In genomic region chr3:105359098-105359762, GRCh38 we compare ENCODE assay signal across 12 cellular contexts. TPM values are rescaled to one million over a fixed set of nuclear protein-coding genes. Genes with fewer than 3 reads are reported as not detected.
DNase-seq lines count a peak whose midpoint lies in the region; ATAC-seq and TF ChIP-seq lines count a peak whose summit lies in the region.
"Had no signal": no experiment of that assay in that cellular context is flagged by ENCODE, and none has a peak within 500 bp of the region (broad histone marks: within the 10 kb centered on the region; RNA-seq: fewer than 3 reads in every experiment).

No MANE protein-coding gene starts in this region.

- no peaks in the 10 kb centered on the region for H3K27me3 ChIP-seq in adipocyte (replicated peaks; ENCODE audit: control insufficient read depth, insufficient read depth, low read length)

- H3K9me3 Mint-ChIP-seq in nephron, result no peaks in the 10 kb centered on the region
- H3K9me3 Mint-ChIP-seq: neural crest cell had no signal

- peaks cover 23% of the 10 kb centered on the region for H3K4me1 Mint-ChIP-seq in nephron

- no peaks in the 10 kb centered on the region for H3K36me3 ChIP-seq in adipocyte (ENCODE audit: control insufficient read depth, insufficient read depth, low read length, severe bottlenecking)
- no peaks in the 10 kb centered on the region for H3K36me3 ChIP-seq in mucosa of descending colon (ENCODE audit: low read depth)

- no peak overlapping the region for H3K4me3 Mint-ChIP-seq in nephron
- H3K4me3 Mint-ChIP-seq: neural crest cell had no signal

- intact Hi-C loops in mucosa of descending colon (cut with DNase I, micrococcal nuclease), result no loop called here

- H3K9me3 ChIP-seq in adipocyte (ENCODE audit: control insufficient read depth, low read length), result no peaks in the 10 kb centered on the region
- H3K9me3 ChIP-seq in mucosa of descending colon, result no peaks in the 10 kb centered on the region

- peaks cover 44% of the 10 kb centered on the region for H3K4me1 ChIP-seq in adipocyte (ENCODE audit: control insufficient read depth, insufficient read depth, low read length)
- H3K4me1 ChIP-seq in mucosa of descending colon (ENCODE audit: low read depth), result no peaks in the 10 kb centered on the region

- no peaks in the 10 kb centered on the region for H3K36me3 Mint-ChIP-seq in nephron (ENCODE audit: low read depth)

- no peaks in the 10 kb centered on the region for H3K27me3 Mint-ChIP-seq in nephron (ENCODE audit: low read depth)

- peak overlapping the region; percentile 51 for H3K9ac ChIP-seq in adipocyte (ENCODE audit: low read length)

- DNase-seq in ELR (ENCODE audit: low read depth) (peak; percentile 80), adipocyte (ENCODE audit: low read depth) (peak; percentile 69), mucosa of descending colon (no peak), NCI-H1105 treated with DMSO at 0.1 percent for 48 hours (lab: John Stamatoyannopoulos, UW) (no peak), DMS114 treated with DMSO at 0.1 percent for 48 hours (lab: John Stamatoyannopoulos, UW; ENCODE audit: unreplicated experiment) (no peak)
- DNase-seq: activated T-cell treated with anti-CD3 and anti-CD28 coated beads, Interleukin-2, amount 50 U/mL, for 1 hour; stimulated activated CD4-positive, alpha-beta T cell treated with anti-CD3 and anti-CD28 coated beads, Interleukin-2, amount 100 ng/mL, for 48 hours; T-helper 9 cell had no signal

- TF ChIP-seq CTCF in nephron (IDR thresholded peaks at IDR 0.05; ENCODE audit: unreplicated experiment in 3 of 3) (no peak), mucosa of descending colon (IDR thresholded peaks at IDR 0.05) (no peak)

- ATAC-seq in HG03039 (IDR thresholded peaks at IDR 0.05; ENCODE audit: unreplicated experiment) (peak; percentile 50), HG03135 (IDR thresholded peaks at IDR 0.05; ENCODE audit: unreplicated experiment) (no peak), mucosa of descending colon (no peak)

- H3K4me3 ChIP-seq in adipocyte (ENCODE audit: low read length) (peak overlapping the region; percentile 12), mucosa of descending colon (no peak overlapping the region)

- peak overlapping the region in 2 of 3 experiments; percentile 79 to 87 for H3K27ac Mint-ChIP-seq in nephron

RNA-seq across cellular contexts. Expression of gene ALCAM, which starts 7.5 kb away (rescaled TPM):
- 10 to 100 TPM; 12.6 to 23.7 (median 14.8) TPM for total RNA-seq in mucosa of descending colon

Comparison
In these comparisons a context has a peak if more than half of its experiments do, and no peak if none do; other contexts are left out.
1. DNase-seq: peak in ELR (single experiment) and adipocyte (single experiment); none in mucosa of descending colon (0 of 3), NCI-H1105 treated with DMSO at 0.1 percent for 48 hours (single experiment) and DMS114 treated with DMSO at 0.1 percent for 48 hours (single experiment).